In the genomic region with DNA sequence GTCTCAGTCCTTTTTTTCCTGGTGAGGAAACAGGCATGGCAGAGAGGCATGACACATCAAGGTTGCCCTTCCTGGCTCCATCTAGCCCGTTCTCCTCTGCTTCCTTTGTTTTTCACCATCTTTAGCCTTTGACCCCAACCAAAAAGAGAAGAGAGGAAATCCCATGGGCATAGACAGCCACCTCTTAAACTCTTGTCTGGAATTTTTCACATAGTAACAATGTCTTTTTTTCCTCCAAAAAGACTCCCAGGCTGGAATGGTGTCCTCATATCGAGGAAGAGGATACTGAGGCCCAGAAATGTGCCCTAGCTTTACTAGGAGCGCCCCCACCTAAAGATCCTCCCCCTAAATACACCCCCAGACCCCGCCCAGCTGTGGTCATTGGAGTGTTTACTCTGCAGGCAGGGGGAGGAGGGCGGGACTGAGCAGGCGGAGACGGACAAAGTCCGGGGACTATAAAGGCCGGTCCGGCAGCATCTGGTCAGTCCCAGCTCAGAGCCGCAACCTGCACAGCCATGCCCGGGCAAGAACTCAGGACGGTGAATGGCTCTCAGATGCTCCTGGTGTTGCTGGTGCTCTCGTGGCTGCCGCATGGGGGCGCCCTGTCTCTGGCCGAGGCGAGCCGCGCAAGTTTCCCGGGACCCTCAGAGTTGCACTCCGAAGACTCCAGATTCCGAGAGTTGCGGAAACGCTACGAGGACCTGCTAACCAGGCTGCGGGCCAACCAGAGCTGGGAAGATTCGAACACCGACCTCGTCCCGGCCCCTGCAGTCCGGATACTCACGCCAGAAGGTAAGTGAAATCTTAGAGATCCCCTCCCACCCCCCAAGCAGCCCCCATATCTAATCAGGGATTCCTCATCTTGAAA, we compare ENCODE assay signal across 8 cellular contexts.
A peak's percentile ranks its signal among the peaks of the same experiment; 100 is the strongest.
DNase-seq lines count a peak whose midpoint lies in the region; TF ChIP-seq lines count a peak whose summit lies in the region.

Gene GDF15 (plus strand): TSS at position 484 of the 868 bp plus-strand sequence. CDS start 32 bp downstream, at position 516.

- no peaks in the 10 kb centered on the region for H4K20me1 ChIP-seq in DOHH2 (ENCODE audit: control insufficient read depth, insufficient read depth, low read depth, low read length)

- no peaks in the 10 kb centered on the region for H3K9me3 ChIP-seq in DOHH2 (ENCODE audit: control insufficient read depth, insufficient read depth, low read length)
- no peaks in the 10 kb centered on the region for H3K9me3 ChIP-seq in HUES6 (ENCODE audit: control insufficient read depth, insufficient read depth, low read depth, low read length)
- H3K9me3 ChIP-seq in parathyroid adenoma (ENCODE audit: control insufficient read depth, low read length) = no peaks in the 10 kb centered on the region

- no peak within 1 kb of the TSS for H2AFZ ChIP-seq in parathyroid adenoma

- H3K4me2 ChIP-seq in DOHH2 (ENCODE audit: low read length) (peak within 1 kb of the TSS; percentile 39), parathyroid adenoma (ENCODE audit: low read length) (no peak within 1 kb of the TSS)

- peak; percentile 36 to 46 for DNase-seq in activated CD4-positive, alpha-beta T cell treated with anti-CD3 and anti-CD28 coated beads, Interleukin-2, amount 50 U/mL, for 48 hours
- DNase-seq in foreskin melanocyte (peak; percentile 92), NCI-H1436 treated with DMSO at 0.1 percent for 48 hours (lab: John Stamatoyannopoulos, UW) (no peak), GDM1 (lab: John Stamatoyannopoulos, UW) (no peak)
- DNase-seq in effector CD8-positive, alpha-beta T cell (lab: John Stamatoyannopoulos, UW) = no peak

- H3K4me3 ChIP-seq in DOHH2 (ENCODE audit: low read length) (no peak within 1 kb of the TSS), HUES6 (ENCODE audit: low read depth, low read length) (peak within 1 kb of the TSS; percentile 44), parathyroid adenoma (ENCODE audit: low read depth, low read length) (no peak within 1 kb of the TSS)

- peaks cover 42% of the 10 kb centered on the region for H3K27me3 ChIP-seq in DOHH2 (ENCODE audit: control insufficient read depth, low read length)
- H3K27me3 ChIP-seq in HUES6 (ENCODE audit: control insufficient read depth, insufficient read depth, low read length) = peaks cover 24% of the 10 kb centered on the region
- H3K27me3 ChIP-seq in parathyroid adenoma (ENCODE audit: control insufficient read depth, insufficient read depth, low read length) = no peaks in the 10 kb centered on the region

- H3K27ac ChIP-seq in DOHH2 (ENCODE audit: low read depth, low read length) = no peak within 1 kb of the TSS
- no peak within 1 kb of the TSS for H3K27ac ChIP-seq in HUES6 (ENCODE audit: low read depth, low read length)
- no peak within 1 kb of the TSS for H3K27ac ChIP-seq in parathyroid adenoma

- H3K79me2 ChIP-seq in DOHH2 (ENCODE audit: control insufficient read depth, low read length) (no peaks in the 10 kb centered on the region), parathyroid adenoma (no peaks in the 10 kb centered on the region)

- H3K4me1 ChIP-seq in DOHH2 (ENCODE audit: control insufficient read depth, low read length) (peaks cover 20% of the 10 kb centered on the region), HUES6 (ENCODE audit: control insufficient read depth, insufficient read depth, low read length) (peaks cover 9% of the 10 kb centered on the region; the same call in 1 of the 2 replicates), parathyroid adenoma (peaks cover 7% of the 10 kb centered on the region)

- H3F3A ChIP-seq in DOHH2 (ENCODE audit: control insufficient read depth, insufficient read depth) = peaks cover 2% of the 10 kb centered on the region; the same call in 1 of the 2 replicates

- H3K36me3 ChIP-seq in DOHH2 (ENCODE audit: control insufficient read depth, low read length) = no peaks in the 10 kb centered on the region
- H3K36me3 ChIP-seq in HUES6 (ENCODE audit: control insufficient read depth, insufficient read depth, low read length) = peaks cover 8% of the 10 kb centered on the region; the same call in 1 of the 2 replicates
- H3K36me3 ChIP-seq in parathyroid adenoma (ENCODE audit: control insufficient read depth, insufficient read depth, low read length) = no peaks in the 10 kb centered on the region

- H3K9ac ChIP-seq in HUES6 (ENCODE audit: low read length) (peak within 1 kb of the TSS; percentile 29), parathyroid adenoma (no peak within 1 kb of the TSS)

- no peaks in the 10 kb centered on the region for H3K9me2 ChIP-seq in DOHH2 (replicated peaks; ENCODE audit: control insufficient read depth, low read length)

- TF ChIP-seq CTCF in DOHH2 (IDR thresholded peaks at IDR 0.05; ENCODE audit: low read depth, low read length, poor library complexity, severe bottlenecking) (peak; percentile 98), parathyroid adenoma (IDR thresholded peaks at IDR 0.05) (peak; percentile 10)

Comparison
In these comparisons a context has a peak if more than half of its experiments do, and no peak if none do; other contexts are left out.
1. DNase-seq: peak in activated CD4-positive, alpha-beta T cell treated with anti-CD3 and anti-CD28 coated beads, Interleukin-2, amount 50 U/mL, for 48 hours (2 of 2) and foreskin melanocyte (single experiment); none in NCI-H1436 treated with DMSO at 0.1 percent for 48 hours (single experiment), effector CD8-positive, alpha-beta T cell (single experiment) and GDM1 (single experiment).